ENCODE assay signal across 8 cellular contexts in the genomic region with DNA sequence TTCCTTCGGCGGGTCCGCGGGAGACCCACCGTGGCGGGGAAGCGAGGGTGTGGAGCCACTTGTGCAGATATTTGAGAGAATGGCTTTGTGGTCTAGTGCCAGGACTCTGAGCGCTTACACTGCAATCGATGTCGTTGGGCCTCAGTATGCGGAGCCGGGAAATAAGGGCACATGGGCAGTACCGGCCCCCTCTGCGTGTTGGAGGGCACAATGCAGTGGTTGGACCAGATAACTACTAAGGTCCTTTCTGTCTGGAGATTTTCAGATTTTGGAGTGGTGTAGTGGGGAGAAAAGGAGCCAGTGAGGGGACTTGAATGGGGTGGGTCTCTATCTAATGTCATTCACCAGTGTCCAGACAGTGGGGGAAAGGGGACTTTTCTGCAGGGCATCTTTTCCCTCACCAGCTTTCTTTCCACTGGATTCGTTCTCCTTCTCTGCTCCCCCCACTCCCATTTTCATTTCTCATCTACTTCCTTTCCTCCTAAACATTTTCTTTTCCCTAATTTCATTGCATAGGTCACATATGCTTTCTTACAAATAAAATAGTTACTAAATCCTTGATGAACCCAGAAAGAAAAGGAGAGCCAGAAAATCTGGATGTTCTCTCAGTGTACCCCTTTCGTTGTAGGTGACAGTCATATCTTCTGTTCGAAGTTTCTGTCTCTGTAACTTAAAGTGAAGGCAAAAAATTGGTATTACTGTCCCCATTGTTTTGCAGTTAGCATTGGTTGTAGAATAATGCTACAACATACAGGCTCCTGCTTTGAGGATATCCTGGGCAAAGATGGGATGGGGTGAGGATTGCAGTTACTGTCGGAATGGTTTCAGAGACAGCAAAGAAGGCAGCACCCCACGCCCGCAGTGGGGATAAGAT. TPM values are rescaled to one million over a fixed set of nuclear protein-coding genes. Genes with fewer than 3 reads are reported as not detected.
DNase-seq lines count a peak whose midpoint lies in the region; ATAC-seq, FAIRE-seq and TF ChIP-seq lines count a peak whose summit lies in the region.

No MANE protein-coding gene starts in this region.

- H3K4me1 ChIP-seq in iPS-18a (ENCODE audit: control insufficient read depth, low read depth, low read length) (peaks cover 58% of the 10 kb centered on the region), subcutaneous abdominal adipose tissue (ENCODE audit: control insufficient read depth in 5 of 5, insufficient read depth in 5 of 5, low read length in 5 of 5) (peaks cover 0 to 54% (median 39%) of the 10 kb centered on the region in 5 donors)

- H3K27me3 Mint-ChIP-seq in activated CD4-positive, alpha-beta memory T cell treated with anti-CD3 and anti-CD28 coated beads for 36 hours: peaks cover 25% of the 10 kb centered on the region

- H3K4me3 ChIP-seq in AG04449 (ENCODE audit: low read depth, low read length) (peak overlapping the region; percentile 82), iPS-18a (ENCODE audit: low read length) (peak overlapping the region; percentile 81), subcutaneous abdominal adipose tissue (ENCODE audit: low read depth in 1 of 5, low read length in 5 of 5) (peak overlapping the region; percentile 79 to 94 (median 83))

- no peak for FAIRE-seq in urothelium cell line (lab: Jason Lieb, UNC)

- no peaks in the 10 kb centered on the region for H3K36me3 ChIP-seq in iPS-18a (ENCODE audit: control insufficient read depth, low read depth, low read length)
- H3K36me3 ChIP-seq in subcutaneous abdominal adipose tissue (ENCODE audit: control insufficient read depth in 5 of 5, insufficient read depth in 5 of 5, low read length in 5 of 5): peaks cover 0 to 5% (median 4%) of the 10 kb centered on the region in 5 donors

- H3K27ac ChIP-seq in iPS-18a (ENCODE audit: low read length) (no peak overlapping the region), subcutaneous abdominal adipose tissue (ENCODE audit: low read depth, low read length) (peak overlapping the region; percentile 70)

- DNase-seq in AG04449 (ENCODE audit: low read depth, low spot score) (no peak), urothelium cell line (ENCODE audit: low spot score) (no peak), sciatic nerve (ENCODE audit: low spot score) (no peak)
- DNase-seq in activated CD4-positive, alpha-beta memory T cell treated with anti-CD3 and anti-CD28 coated beads for 36 hours: no peak

- intact Hi-C loops in activated CD4-positive, alpha-beta memory T cell treated with anti-CD3 and anti-CD28 coated beads for 36 hours (cut with micrococcal nuclease): loop anchor here (2.0 to 10.0 kb wide), 6 partner anchors 69 to 575 kb away; a partner anchor contains a TSS
- intact Hi-C loops in sciatic nerve (cut with DNase I): loop anchor here (5.0 kb wide), 1 partner anchor 133 kb away; no protein-coding TSS in a partner anchor

- CTCF ChIA-PET in AG04449 (lab: Yijun Ruan, JAX): interaction anchor here (0.7 to 1.2 kb wide), 5 partner anchors 9 to 135 kb away, joined by 3 to 6 read pairs (median 4); no protein-coding TSS in a partner anchor
- CTCF ChIA-PET in activated CD4-positive, alpha-beta memory T cell treated with anti-CD3 and anti-CD28 coated beads for 36 hours (lab: Charles Lee): interaction anchor here (0.6 to 3.5 kb wide), 4 partner anchors 13 to 132 kb away, joined by 3 to 21 read pairs (median 6); no protein-coding TSS in a partner anchor

- H3K9me3 ChIP-seq in iPS-18a (ENCODE audit: control insufficient read depth, low read depth, low read length) (no peaks in the 10 kb centered on the region), subcutaneous abdominal adipose tissue (ENCODE audit: control insufficient read depth in 5 of 5, low read length in 5 of 5) (no peaks in the 10 kb centered on the region)

- peaks cover 67% of the 10 kb centered on the region for H3K4me1 Mint-ChIP-seq in activated CD4-positive, alpha-beta memory T cell treated with anti-CD3 and anti-CD28 coated beads for 36 hours (ENCODE audit: low read depth)

- peaks cover 44% of the 10 kb centered on the region for H3K36me3 Mint-ChIP-seq in activated CD4-positive, alpha-beta memory T cell treated with anti-CD3 and anti-CD28 coated beads for 36 hours

- TF ChIP-seq CTCF in AG04449 (IDR thresholded peaks at IDR 0.05; ENCODE audit: insufficient read depth, low read length, missing control alignments): no peak

- no peaks in the 10 kb centered on the region for H3K9me3 Mint-ChIP-seq in activated CD4-positive, alpha-beta memory T cell treated with anti-CD3 and anti-CD28 coated beads for 36 hours

- H3K9ac ChIP-seq in iPS-18a (ENCODE audit: low read length): peak overlapping the region; percentile 59
- peak overlapping the region in 4 of 5 donors; percentile 75 to 93 (median 88) for H3K9ac ChIP-seq in subcutaneous abdominal adipose tissue (ENCODE audit: low read length in 5 of 5)

- peaks cover 49% of the 10 kb centered on the region for H3K27me3 ChIP-seq in iPS-18a (ENCODE audit: control insufficient read depth, insufficient read depth, low read length)
- peaks cover 10 to 34% (median 16%) of the 10 kb centered on the region in 5 donors for H3K27me3 ChIP-seq in subcutaneous abdominal adipose tissue (ENCODE audit: control insufficient read depth in 5 of 5, insufficient read depth in 4 of 5, low read length in 5 of 5)

- ATAC-seq in sciatic nerve (no peak), HG02678 (IDR thresholded peaks at IDR 0.05; ENCODE audit: unreplicated experiment) (no peak)

- TF ChIP-seq POLR2A in GM19193 (IDR thresholded peaks at IDR 0.05; ENCODE audit: extremely low read depth, insufficient read depth, insufficient read length): peak; percentile 15

- H3K4me3 Mint-ChIP-seq in activated CD4-positive, alpha-beta memory T cell treated with anti-CD3 and anti-CD28 coated beads for 36 hours: peak overlapping the region; percentile 91

- POLR2A ChIA-PET in AG04449 (lab: Yijun Ruan, JAX): interaction anchor here (0.7 to 2.3 kb wide), 6 partner anchors 8 to 133 kb away, joined by 3 to 42 read pairs (median 9); no protein-coding TSS in a partner anchor
- POLR2A ChIA-PET in activated CD4-positive, alpha-beta memory T cell treated with anti-CD3 and anti-CD28 coated beads for 36 hours (lab: Charles Lee): interaction anchor here (0.6 to 1.9 kb wide), 3 partner anchors 8 to 133 kb away, joined by 3 to 10 read pairs (median 4); no protein-coding TSS in a partner anchor

- H3K27ac Mint-ChIP-seq in activated CD4-positive, alpha-beta memory T cell treated with anti-CD3 and anti-CD28 coated beads for 36 hours: peak overlapping the region; percentile 54

RNA-seq across cellular contexts. Expression of a gene that starts 1.4 kb away (rescaled TPM):
- total RNA-seq in activated CD4-positive, alpha-beta memory T cell treated with anti-CD3 and anti-CD28 coated beads for 36 hours: 10 to 100 TPM; 49.7 to 51.5 TPM
- 32.4 TPM for total RNA-seq in sciatic nerve
